Comparison of ENCODE assay signal across 15 cellular contexts in the genomic region with DNA sequence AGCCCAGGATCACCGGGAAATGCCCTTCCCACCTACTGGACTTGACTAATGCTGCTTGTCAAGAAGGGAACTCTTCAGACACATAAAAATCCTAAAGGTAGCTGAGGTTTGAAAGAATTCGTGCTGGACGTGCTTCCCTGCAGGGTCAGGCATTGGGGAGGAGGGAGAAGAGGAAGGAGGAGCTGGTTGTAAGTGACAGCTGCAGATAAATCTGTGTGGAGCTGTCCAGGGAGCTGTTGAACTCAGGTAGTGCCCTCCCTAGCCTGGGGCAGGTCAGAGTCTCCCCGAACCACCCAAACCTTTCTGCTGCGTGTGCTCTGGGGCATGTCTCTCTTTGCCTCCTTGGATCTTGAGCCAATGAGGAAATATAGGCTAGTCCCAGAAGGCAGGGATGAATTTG. TPM values are rescaled to one million over a fixed set of nuclear protein-coding genes. Genes with fewer than 3 reads are reported as not detected.
A peak's percentile ranks its signal among the peaks of the same experiment; 100 is the strongest.
DNase-seq lines count a peak whose midpoint lies in the region; ATAC-seq, FAIRE-seq and TF ChIP-seq lines count a peak whose summit lies in the region.
"Had no signal": no experiment of that assay in that cellular context is flagged by ENCODE, and none has a peak within 500 bp of the region (broad histone marks: within the 10 kb centered on the region; RNA-seq: fewer than 3 reads in every experiment).

No MANE protein-coding gene starts in this region.

- no peak overlapping the region for H3K9ac ChIP-seq in SK-N-SH
- H3K9ac ChIP-seq in mucosa of rectum (ENCODE audit: low read depth in 1 of 2, low read length in 2 of 2): peak overlapping the region; percentile 75 to 81

- TF ChIP-seq RAD21 in SK-N-SH (IDR thresholded peaks at IDR 0.05; ENCODE audit: low read length): no peak

- POLR2A ChIA-PET in SK-N-SH (lab: Yijun Ruan, JAX): no interaction called here

- H3K4me1 ChIP-seq in SK-N-SH (ENCODE audit: control insufficient read depth in 1 of 2, insufficient read depth in 2 of 2, low read depth in 1 of 2, low read length in 1 of 2) (peaks cover 13 to 14% of the 10 kb centered on the region in 2 experiments; a peak in 3 of 4 replicates), mucosa of rectum (ENCODE audit: control insufficient read depth in 2 of 2, insufficient read depth in 2 of 2, low read length in 2 of 2) (peaks cover 36 to 60% of the 10 kb centered on the region in 2 donors), tibial nerve (peaks cover 0 to 42% (median 27%) of the 10 kb centered on the region in 4 donors)

- TF ChIP-seq POLR2A in tibial nerve (IDR thresholded peaks at IDR 0.05): peak in 1 of 2 donors; percentile 3

- no peaks in the 10 kb centered on the region for H3K9me3 ChIP-seq in SK-N-SH
- no peaks in the 10 kb centered on the region for H3K9me3 ChIP-seq in mucosa of rectum (ENCODE audit: control insufficient read depth in 2 of 2, low read length in 2 of 2)
- no peaks in the 10 kb centered on the region for H3K9me3 ChIP-seq in tibial nerve

- H3K4me3 ChIP-seq in SK-N-SH (ENCODE audit: low read depth in 2 of 2, low read length in 1 of 2): no peak overlapping the region
- H3K4me3 ChIP-seq in bronchial epithelial cell (ENCODE audit: low read depth, low read length): no peak overlapping the region
- peak overlapping the region; percentile 47 to 55 for H3K4me3 ChIP-seq in mucosa of rectum (ENCODE audit: low read length in 2 of 2)
- no peak overlapping the region for H3K4me3 ChIP-seq in tibial nerve

- TF ChIP-seq CTCF in SK-N-SH (IDR thresholded peaks at IDR 0.05) (no peak), bronchial epithelial cell (IDR thresholded peaks at IDR 0.05; ENCODE audit: insufficient read depth, low read length, severe bottlenecking) (no peak), tibial nerve (IDR thresholded peaks at IDR 0.05) (no peak)

- H3K27me3 ChIP-seq in SK-N-SH (ENCODE audit: insufficient read depth): no peaks in the 10 kb centered on the region
- no peaks in the 10 kb centered on the region for H3K27me3 ChIP-seq in bronchial epithelial cell (ENCODE audit: control insufficient read depth, insufficient read depth, low read length)
- no peaks in the 10 kb centered on the region for H3K27me3 ChIP-seq in mucosa of rectum (ENCODE audit: control insufficient read depth in 2 of 2, insufficient read depth in 2 of 2, low read length in 2 of 2)
- no peaks in the 10 kb centered on the region for H3K27me3 ChIP-seq in tibial nerve

- H3F3A ChIP-seq in SK-N-SH (replicated peaks; ENCODE audit: insufficient read depth): peaks cover 6% of the 10 kb centered on the region

- no peak for FAIRE-seq in bronchial epithelial cell (lab: Jason Lieb, UNC)
- FAIRE-seq: G401.6 had no signal

- H3K9me2 ChIP-seq in SK-N-SH: no peaks in the 10 kb centered on the region

- ATAC-seq in SK-N-SH treated with all-trans-retinoic acid at 6 μM for 48 hours (no peak), GM21723 (IDR thresholded peaks at IDR 0.05; ENCODE audit: unreplicated experiment) (no peak), HG02571 (IDR thresholded peaks at IDR 0.05; ENCODE audit: unreplicated experiment) (no peak)
- ATAC-seq: T-cell had no signal

- 81% methylated on average over 5 of the region's 5 CpGs for WGBS in SK-N-SH (ENCODE audit: low lambda C conversion rate)
- 32 to 37% methylated on average over 5 of the region's 5 CpGs for WGBS in tibial nerve, 2 donors

- H3K79me2 ChIP-seq in SK-N-SH (ENCODE audit: insufficient read depth): no peaks in the 10 kb centered on the region

- no peak overlapping the region for H3K4me2 ChIP-seq in SK-N-SH

- DNase-seq in SK-N-SH (no peak), bronchial epithelial cell (ENCODE audit: low read depth) (peak; percentile 92), tibial nerve (ENCODE audit: low spot score in 2 of 2) (no peak), inferior parietal cortex (ENCODE audit: extremely low spot score) (no peak)
- DNase-seq: activated CD8-positive, alpha-beta memory T cell treated with anti-CD3 and anti-CD28 coated beads, Interleukin-2, amount 50 U/mL, for 48 hours; central memory CD4-positive, alpha-beta T cell; hippocampal formation; NCI-H446; stimulated activated CD8-positive, alpha-beta memory T cell treated with anti-CD3 and anti-CD28 coated beads, Interleukin-4, amount 100 ng/mL, for 48 hours; T-cell had no signal

- H3K27ac ChIP-seq in SK-N-SH (ENCODE audit: low read depth in 2 of 2, low read length in 1 of 2) (no peak overlapping the region), mucosa of rectum (ENCODE audit: low read depth in 2 of 2, low read length in 2 of 2) (peak overlapping the region; percentile 98 to 99), tibial nerve (peak overlapping the region in 3 of 4 donors; percentile 59 to 78 (median 64))

- no peak overlapping the region for H2AFZ ChIP-seq in SK-N-SH (ENCODE audit: low read depth)

- TF ChIP-seq EP300 in SK-N-SH (IDR thresholded peaks at IDR 0.05; ENCODE audit: borderline replicate concordance in 1 of 2, low read depth in 1 of 2, low read length in 1 of 2): no peak
- TF ChIP-seq EP300 in tibial nerve (IDR thresholded peaks at IDR 0.05): no peak

- CTCF ChIA-PET in SK-N-SH (lab: Yijun Ruan, JAX): no interaction called here

- H4K20me1 ChIP-seq in SK-N-SH (ENCODE audit: insufficient read depth): no peaks in the 10 kb centered on the region

- H3K36me3 ChIP-seq in SK-N-SH (replicated peaks in 1 of 2; ENCODE audit: control insufficient read depth in 1 of 2, insufficient read depth in 2 of 2, low read length in 1 of 2): no peaks in the 10 kb centered on the region
- no peaks in the 10 kb centered on the region for H3K36me3 ChIP-seq in bronchial epithelial cell (ENCODE audit: control insufficient read depth, insufficient read depth, low read length)
- H3K36me3 ChIP-seq in mucosa of rectum (ENCODE audit: control insufficient read depth in 2 of 2, insufficient read depth in 2 of 2, low read length in 2 of 2): no peaks in the 10 kb centered on the region
- no peaks in the 10 kb centered on the region for H3K36me3 ChIP-seq in tibial nerve

TF ChIP-seq in SK-N-SH, 30 proteins besides CTCF, POLR2A, EP300 and RAD21 (continues in another document):
- TF ChIP-seq, protein P1, sequence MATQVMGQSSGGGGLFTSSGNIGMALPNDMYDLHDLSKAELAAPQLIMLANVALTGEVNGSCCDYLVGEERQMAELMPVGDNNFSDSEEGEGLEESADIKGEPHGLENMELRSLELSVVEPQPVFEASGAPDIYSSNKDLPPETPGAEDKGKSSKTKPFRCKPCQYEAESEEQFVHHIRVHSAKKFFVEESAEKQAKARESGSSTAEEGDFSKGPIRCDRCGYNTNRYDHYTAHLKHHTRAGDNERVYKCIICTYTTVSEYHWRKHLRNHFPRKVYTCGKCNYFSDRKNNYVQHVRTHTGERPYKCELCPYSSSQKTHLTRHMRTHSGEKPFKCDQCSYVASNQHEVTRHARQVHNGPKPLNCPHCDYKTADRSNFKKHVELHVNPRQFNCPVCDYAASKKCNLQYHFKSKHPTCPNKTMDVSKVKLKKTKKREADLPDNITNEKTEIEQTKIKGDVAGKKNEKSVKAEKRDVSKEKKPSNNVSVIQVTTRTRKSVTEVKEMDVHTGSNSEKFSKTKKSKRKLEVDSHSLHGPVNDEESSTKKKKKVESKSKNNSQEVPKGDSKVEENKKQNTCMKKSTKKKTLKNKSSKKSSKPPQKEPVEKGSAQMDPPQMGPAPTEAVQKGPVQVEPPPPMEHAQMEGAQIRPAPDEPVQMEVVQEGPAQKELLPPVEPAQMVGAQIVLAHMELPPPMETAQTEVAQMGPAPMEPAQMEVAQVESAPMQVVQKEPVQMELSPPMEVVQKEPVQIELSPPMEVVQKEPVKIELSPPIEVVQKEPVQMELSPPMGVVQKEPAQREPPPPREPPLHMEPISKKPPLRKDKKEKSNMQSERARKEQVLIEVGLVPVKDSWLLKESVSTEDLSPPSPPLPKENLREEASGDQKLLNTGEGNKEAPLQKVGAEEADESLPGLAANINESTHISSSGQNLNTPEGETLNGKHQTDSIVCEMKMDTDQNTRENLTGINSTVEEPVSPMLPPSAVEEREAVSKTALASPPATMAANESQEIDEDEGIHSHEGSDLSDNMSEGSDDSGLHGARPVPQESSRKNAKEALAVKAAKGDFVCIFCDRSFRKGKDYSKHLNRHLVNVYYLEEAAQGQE (IDR thresholded peaks at IDR 0.05; ENCODE audit: low read depth, low read length): 0 out of 2 replicates have a peak, but pooled peaks have one; percentile 44

TF ChIP-seq in SK-N-SH treated with all-trans-retinoic acid at 6 μM for 48 hours, 23 proteins besides CTCF, POLR2A, EP300 and RAD21:
- TF ChIP-seq ZFP3 (CRISPR knock-in tag; IDR thresholded peaks at IDR 0.05) (no peak), ZNF565 (CRISPR knock-in tag; conservative IDR thresholded peaks at IDR 0.05; ENCODE audit: low read depth) (no peak), ZNF8 (CRISPR knock-in tag; IDR thresholded peaks at IDR 0.05) (no peak), OSR1 (CRISPR knock-in tag; IDR thresholded peaks at IDR 0.05) (no peak), ZFP30 (CRISPR knock-in tag; IDR thresholded peaks at IDR 0.05) (no peak), PPARA (CRISPR knock-in tag; IDR thresholded peaks at IDR 0.05; ENCODE audit: borderline replicate concordance) (no peak)
- TF ChIP-seq, protein P2, sequence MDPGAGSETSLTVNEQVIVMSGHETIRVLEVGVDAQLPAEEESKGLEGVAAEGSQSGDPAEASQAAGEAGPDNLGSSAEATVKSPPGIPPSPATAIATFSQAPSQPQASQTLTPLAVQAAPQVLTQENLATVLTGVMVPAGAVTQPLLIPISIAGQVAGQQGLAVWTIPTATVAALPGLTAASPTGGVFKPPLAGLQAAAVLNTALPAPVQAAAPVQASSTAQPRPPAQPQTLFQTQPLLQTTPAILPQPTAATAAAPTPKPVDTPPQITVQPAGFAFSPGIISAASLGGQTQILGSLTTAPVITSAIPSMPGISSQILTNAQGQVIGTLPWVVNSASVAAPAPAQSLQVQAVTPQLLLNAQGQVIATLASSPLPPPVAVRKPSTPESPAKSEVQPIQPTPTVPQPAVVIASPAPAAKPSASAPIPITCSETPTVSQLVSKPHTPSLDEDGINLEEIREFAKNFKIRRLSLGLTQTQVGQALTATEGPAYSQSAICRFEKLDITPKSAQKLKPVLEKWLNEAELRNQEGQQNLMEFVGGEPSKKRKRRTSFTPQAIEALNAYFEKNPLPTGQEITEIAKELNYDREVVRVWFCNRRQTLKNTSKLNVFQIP (CRISPR knock-in tag; IDR thresholded peaks at IDR 0.05; ENCODE audit: borderline replicate concordance, low read depth): no peak

RNA-seq across cellular contexts. Expression of a gene that starts 23.7 kb away (rescaled TPM):
- 285 and 309 TPM in 2 replicates for polyA plus RNA-seq in SK-N-SH (2012; rRNA removed)
- 143 and 157 TPM in 2 replicates for polyA plus RNA-seq in SK-N-SH (2012; cell fraction: cytosol; rRNA removed)
- 1,026 and 1,160 TPM in 2 replicates for polyA plus RNA-seq in SK-N-SH (2012; cell fraction: nucleus; rRNA removed)
- total RNA-seq in bronchial epithelial cell: 131 and 143 TPM in 2 replicates
- 1,000 to 10,000 TPM in 1 of 4 donors, 100 to 1,000 TPM in 3; 373 to 1,352 (median 619) TPM for total RNA-seq in tibial nerve

Comparison
In these comparisons a context has a peak if more than half of its experiments do, and no peak if none do; other contexts are left out.
1. H3K27ac ChIP-seq: peak in mucosa of rectum (2 of 2) and tibial nerve (3 of 4); none in SK-N-SH (0 of 2).
2. H3K4me3 ChIP-seq: peak in mucosa of rectum (2 of 2); none in SK-N-SH (0 of 2), bronchial epithelial cell (single experiment) and tibial nerve (0 of 4).